14 cellular contexts compared by ENCODE assay signal in genomic region chr16:57620316-57621231, GRCh38. TPM values are rescaled to one million over a fixed set of nuclear protein-coding genes. Genes with fewer than 3 reads are reported as not detected.
DNase-seq lines count a peak whose midpoint lies in the region; ATAC-seq and TF ChIP-seq lines count a peak whose summit lies in the region.
"Had no signal": no experiment of that assay in that cellular context is flagged by ENCODE, and none has a peak within 500 bp of the region (broad histone marks: within the 10 kb centered on the region; RNA-seq: fewer than 3 reads in every experiment).

No MANE protein-coding gene starts in this region.

- H3K36me3 Mint-ChIP-seq in brain: no peaks in the 10 kb centered on the region
- H3K36me3 Mint-ChIP-seq: naive thymus-derived CD4-positive, alpha-beta T cell had no signal

- H3K4me3 ChIP-seq in lung (peak overlapping the region; percentile 18), upper lobe of left lung (peak overlapping the region in 3 of 4 donors; percentile 12 to 37 (median 23))
- H3K4me3 ChIP-seq: gastroesophageal sphincter, tibial artery had no signal

- peaks cover 64% of the 10 kb centered on the region for H3K4me1 Mint-ChIP-seq in brain

- 68 to 80% methylated on average over 27 of the region's 27 CpGs for WGBS in lung, 2 donors
- WGBS in upper lobe of left lung, 2 donors: 45 to 61% methylated on average over 6 to 27 of the region's 27 CpGs

- peak; percentile 2 for ATAC-seq in lung (ENCODE audit: insufficient read depth, low FRiP score)
- peak in 1 of 2 donors; percentile 47 for ATAC-seq in upper lobe of left lung (ENCODE audit: low FRiP score in 2 of 2)
- ATAC-seq: gastroesophageal sphincter; naive thymus-derived CD4-positive, alpha-beta T cell had no signal

- no peak for TF ChIP-seq POLR2A in upper lobe of left lung (IDR thresholded peaks at IDR 0.05)

- H3K4me3 Mint-ChIP-seq in brain: no peak overlapping the region
- H3K4me3 Mint-ChIP-seq: naive thymus-derived CD4-positive, alpha-beta T cell; T-helper 2 cell treated with Interferon-gamma antibody and Interleukin-4, amounts not matched to agents 5 μg/mL and 100 μg/mL, for 36 hours had no signal

- H3K36me3 ChIP-seq in lung (ENCODE audit: control insufficient read depth in 2 of 2, insufficient read depth in 2 of 2, low read length in 2 of 2) (no peaks in the 10 kb centered on the region), upper lobe of left lung (no peaks in the 10 kb centered on the region)
- H3K36me3 ChIP-seq: gastroesophageal sphincter, tibial artery had no signal

- H3K27me3 ChIP-seq in lung (ENCODE audit: control insufficient read depth, insufficient read depth): no peaks in the 10 kb centered on the region
- H3K27me3 ChIP-seq in upper lobe of left lung: no peaks in the 10 kb centered on the region
- H3K27me3 ChIP-seq: gastroesophageal sphincter had no signal

- H3K4me1 ChIP-seq in lung (ENCODE audit: control insufficient read depth in 2 of 2, insufficient read depth in 2 of 2, low read length in 2 of 2) (peaks cover 0 to 14% of the 10 kb centered on the region in 2 donors), upper lobe of left lung (peaks cover 3 to 29% (median 16%) of the 10 kb centered on the region in 4 donors)

- H3K27ac ChIP-seq in lung (ENCODE audit: low read depth in 1 of 2, low read length in 1 of 2): peak overlapping the region in 1 of 2 donors; percentile 79
- peak overlapping the region; percentile 34 to 71 (median 48) for H3K27ac ChIP-seq in upper lobe of left lung
- H3K27ac ChIP-seq: gastroesophageal sphincter, tibial artery had no signal

- peaks cover 0 to 4% (median 0%) of the 10 kb centered on the region in 5 experiments for H3K9me3 Mint-ChIP-seq in brain
- H3K9me3 Mint-ChIP-seq: naive thymus-derived CD4-positive, alpha-beta T cell; T-helper 2 cell treated with Interferon-gamma antibody and Interleukin-4, amounts not matched to agents 5 μg/mL and 100 μg/mL, for 36 hours had no signal

- no peak for TF ChIP-seq CTCF in brain (conservative IDR thresholded peaks at IDR 0.05)
- TF ChIP-seq CTCF in lung (IDR thresholded peaks at IDR 0.05; ENCODE audit: control extremely low read depth, extremely low read depth): no peak
- no peak for TF ChIP-seq CTCF in upper lobe of left lung (IDR thresholded peaks at IDR 0.05)

- DNase-seq in activated effector memory CD4-positive, alpha-beta T cell treated with anti-CD3 and anti-CD28 coated beads, Interleukin-2, amount 50 U/mL, for 16 hours: peak; percentile 51
- DNase-seq in activated effector memory CD4-positive, alpha-beta T cell treated with Interleukin-2 at 50 U/mL for 16 hours: no peak
- peak; percentile 63 for DNase-seq in lung (ENCODE audit: low spot score)
- DNase-seq in upper lobe of left lung: peak; percentile 59 to 64
- DNase-seq in OCI-M1 (lab: John Stamatoyannopoulos, UW): no peak
- no peak for DNase-seq in C1 segment of cervical spinal cord (lab: John Stamatoyannopoulos, UW)
- no peak for DNase-seq in NCI-H345 (lab: John Stamatoyannopoulos, UW)
- DNase-seq: caudate nucleus; naive thymus-derived CD4-positive, alpha-beta T cell; stimulated activated CD4-positive, alpha-beta T cell treated with anti-CD3 and anti-CD28 coated beads, Interleukin-2, amount 100 ng/mL, for 48 hours had no signal

- H3K9me3 ChIP-seq in lung (ENCODE audit: control insufficient read depth in 2 of 2, insufficient read depth in 1 of 2, low read length in 1 of 2): no peaks in the 10 kb centered on the region
- H3K9me3 ChIP-seq in upper lobe of left lung: no peaks in the 10 kb centered on the region
- H3K9me3 ChIP-seq: gastroesophageal sphincter, tibial artery had no signal

- peaks cover 9% of the 10 kb centered on the region for H3K27me3 Mint-ChIP-seq in brain

- no peak for TF ChIP-seq EP300 in upper lobe of left lung (IDR thresholded peaks at IDR 0.05)

- peak overlapping the region in 3 of 5 experiments; percentile 20 to 92 (median 84) for H3K27ac Mint-ChIP-seq in brain
- H3K27ac Mint-ChIP-seq: naive thymus-derived CD4-positive, alpha-beta T cell; T-helper 2 cell treated with Interferon-gamma antibody and Interleukin-4, amounts not matched to agents 5 μg/mL and 100 μg/mL, for 36 hours had no signal

RNA-seq across cellular contexts. Expression of gene ADGRG1, which starts 7.9 kb away (rescaled TPM):
- polyA plus RNA-seq in brain (ENCODE audit: insufficient read depth, low read depth, low replicate concordance): 268 TPM
- 10 to 100 TPM in 1 of 2 donors, 1 to 10 TPM in 1; 8.8 to 74.4 TPM for total RNA-seq in lung
- 10 to 100 TPM; 18.9 to 37.2 TPM for polyA plus RNA-seq in lung
- 10 to 100 TPM; 34.6 to 89.3 (median 40.4) TPM for total RNA-seq in upper lobe of left lung

RNA-seq across cellular contexts. Expression of gene ADGRG3, which starts 47.5 kb away (rescaled TPM):
- polyA plus RNA-seq in brain (ENCODE audit: insufficient read depth, low read depth, low replicate concordance): 0.29 TPM
- 10 to 100 TPM in 1 of 2 donors, 1 to 10 TPM in 1; 3.9 to 14.8 TPM for total RNA-seq in lung
- polyA plus RNA-seq in lung: 10 to 100 TPM in 1 of 2 donors, 1 to 10 TPM in 1; 1.8 to 66.2 TPM
- total RNA-seq in upper lobe of left lung: 10 to 100 TPM in 2 of 6 donors, 1 to 10 TPM in 4; 3.1 to 17.2 (median 8.4) TPM
- polyA plus RNA-seq: naive thymus-derived CD4-positive, alpha-beta T cell had no signal

Comparison
In these comparisons a context has a peak if more than half of its experiments do, and no peak if none do; other contexts are left out.
1. DNase-seq: peak in activated effector memory CD4-positive, alpha-beta T cell treated with anti-CD3 and anti-CD28 coated beads, Interleukin-2, amount 50 U/mL, for 16 hours (single experiment), lung (single experiment) and upper lobe of left lung (2 of 2); none in activated effector memory CD4-positive, alpha-beta T cell treated with Interleukin-2 at 50 U/mL for 16 hours (single experiment), OCI-M1 (single experiment), C1 segment of cervical spinal cord (0 of 14) and NCI-H345 (single experiment).